15 cellular contexts compared by ENCODE assay signal in genomic region chr9:98610711-98611110, GRCh38.
DNase-seq lines count a peak whose midpoint lies in the region; ATAC-seq, FAIRE-seq and TF ChIP-seq lines count a peak whose summit lies in the region.
"Had no signal": no experiment of that assay in that cellular context is flagged by ENCODE, and none has a peak within 500 bp of the region (broad histone marks: within the 10 kb centered on the region; RNA-seq: fewer than 3 reads in every experiment).

No MANE protein-coding gene starts in this region.

- POLR2A ChIA-PET in endothelial cell of umbilical vein (lab: Charles Lee), result no interaction called here

- TF ChIP-seq EP300 in suprapubic skin (IDR thresholded peaks at IDR 0.05), result no peak

- CTCF ChIA-PET in endothelial cell of umbilical vein (lab: Charles Lee), result no interaction called here

- H3K9me1 ChIP-seq in endothelial cell of umbilical vein (replicated peaks; ENCODE audit: control insufficient read depth, extremely low read depth, insufficient read depth, low read length), result no peaks in the 10 kb centered on the region

- intact Hi-C loops in endothelial cell of umbilical vein (cut with micrococcal nuclease), result loop anchor here (1.0 to 5.0 kb wide), 2 partner anchors 11 to 97 kb away; partner anchors contain the start of gene GABBR2

- H3K27ac Mint-ChIP-seq in neural crest cell (ENCODE audit: unreplicated experiment), result peak overlapping the region; percentile 72
- H3K27ac Mint-ChIP-seq in natural killer cell treated with Interleukin-12 subunit alpha and Interleukin-12 subunit beta and Interleukin-15 and Interleukin-18, amount 100 ng/mL, for 72 hours, result no peak overlapping the region
- H3K27ac Mint-ChIP-seq: HFFc6 had no signal

- 66% methylated on average over 5 of the region's 5 CpGs for WGBS in suprapubic skin

- no peak for TF ChIP-seq POLR2A in endothelial cell of umbilical vein (IDR thresholded peaks at IDR 0.05; ENCODE audit: low read depth, low read length)
- no peak for TF ChIP-seq POLR2A in suprapubic skin (IDR thresholded peaks at IDR 0.05)

- no peaks in the 10 kb centered on the region for H3K9me3 Mint-ChIP-seq in neural crest cell
- H3K9me3 Mint-ChIP-seq in natural killer cell treated with Interleukin-12 subunit alpha and Interleukin-12 subunit beta and Interleukin-15 and Interleukin-18, amount 100 ng/mL, for 72 hours, result no peaks in the 10 kb centered on the region
- H3K9me3 Mint-ChIP-seq: HFFc6 had no signal

- DNase-seq in RWPE2 (ENCODE audit: low spot score) (peak; percentile 20), endothelial cell of umbilical vein (ENCODE audit: low read depth, low spot score) (peak; percentile 56), neural crest cell (ENCODE audit: low read depth, low spot score) (no peak), suprapubic skin (ENCODE audit: low spot score in 2 of 2) (no peak), osteoblast (ENCODE audit: insufficient read length, low spot score, missing footprints) (no peak), CD1c-positive myeloid dendritic cell (ENCODE audit: extremely low spot score) (no peak)
- DNase-seq in natural killer cell treated with Interleukin-12 subunit alpha and Interleukin-12 subunit beta and Interleukin-15 and Interleukin-18, amount 100 ng/mL, for 72 hours (ENCODE audit: low spot score), result no peak
- DNase-seq: HFFc6, NCI-H1930, NCI-H2171, NCI-H510A had no signal

- H3K79me2 ChIP-seq in endothelial cell of umbilical vein (ENCODE audit: control insufficient read depth, insufficient read depth, low read length), result peaks cover 11% of the 10 kb centered on the region
- no peaks in the 10 kb centered on the region for H3K79me2 ChIP-seq in osteoblast (ENCODE audit: insufficient read depth, low read length)

- TF ChIP-seq CTCF in RWPE2 (IDR thresholded peaks at IDR 0.05; ENCODE audit: poor library complexity, severe bottlenecking) (no peak), endothelial cell of umbilical vein (IDR thresholded peaks at IDR 0.05; ENCODE audit: extremely low read depth in 1 of 2, insufficient read depth in 1 of 2, low read depth in 1 of 2, low read length in 2 of 2) (no peak), neural crest cell (conservative IDR thresholded peaks at IDR 0.05) (no peak), suprapubic skin (IDR thresholded peaks at IDR 0.05) (no peak), osteoblast (IDR thresholded peaks at IDR 0.05; ENCODE audit: extremely low read depth, low read depth, low read length) (no peak)

- dilution Hi-C loops in endothelial cell of umbilical vein (cut with MboI; ENCODE audit: extremely low pct_ligation_motif_present, low sequenced_read_pairs), result no loop called here

- no peak for ATAC-seq in RWPE2 (ENCODE audit: low read depth)
- ATAC-seq in natural killer cell treated with Interleukin-12 subunit alpha and Interleukin-12 subunit beta and Interleukin-15 and Interleukin-18, amount 100 ng/mL, for 72 hours, result no peak
- ATAC-seq: Right ventricle myocardium inferior had no signal

- no peaks in the 10 kb centered on the region for H3K36me3 ChIP-seq in BLaER1 treated with 17β-estradiol and CSF1 and Interleukin-3, amounts not matched to agents 10 nM and 100 nM
- H3K36me3 ChIP-seq in RWPE2 (ENCODE audit: low read depth) (no peaks in the 10 kb centered on the region), endothelial cell of umbilical vein (ENCODE audit: control insufficient read depth in 2 of 2, extremely low read depth in 1 of 2, insufficient read depth in 2 of 2, low read length in 2 of 2) (no peaks in the 10 kb centered on the region), suprapubic skin (no peaks in the 10 kb centered on the region), osteoblast (ENCODE audit: insufficient read depth, low read length) (no peaks in the 10 kb centered on the region)

- H2AFZ ChIP-seq in endothelial cell of umbilical vein (ENCODE audit: low read depth, low read length) (peak overlapping the region; percentile 44), osteoblast (ENCODE audit: low read length) (no peak overlapping the region)

- peak overlapping the region in 5 of 11 experiments; percentile 12 to 56 (median 44); a peak in 7 of 22 replicates for H3K9ac ChIP-seq in BLaER1 treated with 17β-estradiol and CSF1 and Interleukin-3, amounts not matched to agents 10 nM and 100 nM
- H3K9ac ChIP-seq in endothelial cell of umbilical vein (replicated peaks; ENCODE audit: extremely low read depth, insufficient read depth, low read length), result no peak overlapping the region

- H3K36me3 Mint-ChIP-seq in neural crest cell (ENCODE audit: low read depth), result no peaks in the 10 kb centered on the region
- no peaks in the 10 kb centered on the region for H3K36me3 Mint-ChIP-seq in natural killer cell treated with Interleukin-12 subunit alpha and Interleukin-12 subunit beta and Interleukin-15 and Interleukin-18, amount 100 ng/mL, for 72 hours

- H3K4me1 ChIP-seq in BLaER1 treated with 17β-estradiol and CSF1 and Interleukin-3, amounts not matched to agents 10 nM and 100 nM, result peaks cover 16 to 50% (median 41%) of the 10 kb centered on the region in 10 experiments
- H3K4me1 ChIP-seq in RWPE2 (ENCODE audit: insufficient read depth, poor library complexity, severe bottlenecking) (no peaks in the 10 kb centered on the region), endothelial cell of umbilical vein (ENCODE audit: control insufficient read depth, extremely low read depth, insufficient read depth, low read length) (peaks cover 30% of the 10 kb centered on the region), suprapubic skin (no peaks in the 10 kb centered on the region), osteoblast (ENCODE audit: insufficient read depth, low read length) (peaks cover 2% of the 10 kb centered on the region)

- no peak overlapping the region for H3K4me3 Mint-ChIP-seq in neural crest cell
- no peak overlapping the region for H3K4me3 Mint-ChIP-seq in natural killer cell treated with Interleukin-12 subunit alpha and Interleukin-12 subunit beta and Interleukin-15 and Interleukin-18, amount 100 ng/mL, for 72 hours
- H3K4me3 Mint-ChIP-seq: HFFc6 had no signal

- peak; percentile 35 for FAIRE-seq in endothelial cell of umbilical vein (lab: Jason Lieb, UNC)

- H3K27ac ChIP-seq in BLaER1 treated with 17β-estradiol and CSF1 and Interleukin-3, amounts not matched to agents 10 nM and 100 nM, result peak overlapping the region in 8 of 11 experiments; percentile 37 to 79 (median 72); a peak in 16 of 22 replicates
- H3K27ac ChIP-seq in RWPE2 (ENCODE audit: poor library complexity, severe bottlenecking) (no peak overlapping the region), endothelial cell of umbilical vein (ENCODE audit: insufficient read depth, low read depth, low read length) (peak overlapping the region; percentile 52), suprapubic skin (no peak overlapping the region), osteoblast (ENCODE audit: low read depth, low read length) (no peak overlapping the region)
- H3K27ac ChIP-seq: C4-2B, SK-N-MC had no signal

- peak overlapping the region; percentile 4 to 88 (median 81) for H3K4me2 ChIP-seq in BLaER1 treated with 17β-estradiol and CSF1 and Interleukin-3, amounts not matched to agents 10 nM and 100 nM
- H3K4me2 ChIP-seq in endothelial cell of umbilical vein (ENCODE audit: insufficient read depth, low read length), result no peak overlapping the region
- H3K4me2 ChIP-seq in osteoblast (ENCODE audit: insufficient read depth, low read length), result no peak overlapping the region

- BruUV-seq in endothelial cell of umbilical vein (replicated peaks; lab: Mats Ljungman, UMichigan), result TSS peak; percentile 23

- peaks cover 6% of the 10 kb centered on the region for H3K27me3 Mint-ChIP-seq in neural crest cell (ENCODE audit: low read depth)
- H3K27me3 Mint-ChIP-seq in natural killer cell treated with Interleukin-12 subunit alpha and Interleukin-12 subunit beta and Interleukin-15 and Interleukin-18, amount 100 ng/mL, for 72 hours, result peaks cover 12 to 42% of the 10 kb centered on the region in 2 donors

- no peaks in the 10 kb centered on the region; a peak in 1 of 22 replicates for H4K20me1 ChIP-seq in BLaER1 treated with 17β-estradiol and CSF1 and Interleukin-3, amounts not matched to agents 10 nM and 100 nM
- H4K20me1 ChIP-seq in endothelial cell of umbilical vein (replicated peaks; ENCODE audit: control insufficient read depth, extremely low read depth, insufficient read depth, low read length), result no peaks in the 10 kb centered on the region
- H4K20me1 ChIP-seq in osteoblast (ENCODE audit: insufficient read depth, low read length), result no peaks in the 10 kb centered on the region

- H3K27me3 ChIP-seq in BLaER1 treated with 17β-estradiol and CSF1 and Interleukin-3, amounts not matched to agents 10 nM and 100 nM, result no peaks in the 10 kb centered on the region
- H3K27me3 ChIP-seq in RWPE2 (ENCODE audit: insufficient read depth, poor library complexity, severe bottlenecking) (no peaks in the 10 kb centered on the region), endothelial cell of umbilical vein (ENCODE audit: control insufficient read depth in 2 of 2, insufficient read depth in 2 of 2, low read length in 2 of 2) (no peaks in the 10 kb centered on the region), suprapubic skin (no peaks in the 10 kb centered on the region), osteoblast (ENCODE audit: insufficient read depth, low read length) (peaks cover 3% of the 10 kb centered on the region)

- no peak overlapping the region for H3K4me3 ChIP-seq in BLaER1 treated with 17β-estradiol and CSF1 and Interleukin-3, amounts not matched to agents 10 nM and 100 nM
- H3K4me3 ChIP-seq in RWPE2 (ENCODE audit: severe bottlenecking), result no peak overlapping the region
- H3K4me3 ChIP-seq in endothelial cell of umbilical vein (replicated peaks in 1 of 3; ENCODE audit: insufficient read depth in 1 of 3, low read depth in 1 of 3, low read length in 3 of 3), result no peak overlapping the region
- no peak overlapping the region for H3K4me3 ChIP-seq in suprapubic skin
- H3K4me3 ChIP-seq in osteoblast (ENCODE audit: insufficient read depth, low read length), result no peak overlapping the region
- H3K4me3 ChIP-seq: SK-N-MC had no signal

- peaks cover 9% of the 10 kb centered on the region for H3K4me1 Mint-ChIP-seq in neural crest cell
- H3K4me1 Mint-ChIP-seq in natural killer cell treated with Interleukin-12 subunit alpha and Interleukin-12 subunit beta and Interleukin-15 and Interleukin-18, amount 100 ng/mL, for 72 hours (ENCODE audit: low read depth in 2 of 2), result no peaks in the 10 kb centered on the region

- H3K9me3 ChIP-seq in BLaER1 treated with 17β-estradiol and CSF1 and Interleukin-3, amounts not matched to agents 10 nM and 100 nM (replicated peaks in 1 of 11), result no peaks in the 10 kb centered on the region
- no peaks in the 10 kb centered on the region for H3K9me3 ChIP-seq in RWPE2 (ENCODE audit: severe bottlenecking)
- H3K9me3 ChIP-seq in endothelial cell of umbilical vein (replicated peaks; ENCODE audit: control insufficient read depth, insufficient read depth, low read length), result no peaks in the 10 kb centered on the region
- no peaks in the 10 kb centered on the region for H3K9me3 ChIP-seq in suprapubic skin
- no peaks in the 10 kb centered on the region for H3K9me3 ChIP-seq in osteoblast (ENCODE audit: low read depth, low read length)

TF ChIP-seq in endothelial cell of umbilical vein, 7 proteins besides CTCF, POLR2A, EP300 and RAD21 (continues in another document):
- TF ChIP-seq JUN (IDR thresholded peaks at IDR 0.05; ENCODE audit: borderline replicate concordance, insufficient read depth, insufficient read length, low read depth), result no peak
- no peak for TF ChIP-seq MYC (IDR thresholded peaks at IDR 0.05; ENCODE audit: low read depth, low read length)

Comparison
In these comparisons a context has a peak if more than half of its experiments do, and no peak if none do; other contexts are left out.
1. H3K27ac ChIP-seq: peak in BLaER1 treated with 17β-estradiol and CSF1 and Interleukin-3, amounts not matched to agents 10 nM and 100 nM (8 of 11) and endothelial cell of umbilical vein (single experiment); none in RWPE2 (single experiment), suprapubic skin (single experiment) and osteoblast (single experiment).
2. H3K4me2 ChIP-seq: peak in BLaER1 treated with 17β-estradiol and CSF1 and Interleukin-3, amounts not matched to agents 10 nM and 100 nM (11 of 11); none in endothelial cell of umbilical vein (single experiment) and osteoblast (single experiment).
3. DNase-seq: peak in RWPE2 (single experiment) and endothelial cell of umbilical vein (single experiment); none in neural crest cell (single experiment), natural killer cell treated with Interleukin-12 subunit alpha and Interleukin-12 subunit beta and Interleukin-15 and Interleukin-18, amount 100 ng/mL, for 72 hours (single experiment), suprapubic skin (0 of 2), osteoblast (single experiment) and CD1c-positive myeloid dendritic cell (single experiment).